Comparison of ENCODE assay signal across 1 cellular context in the genomic region with DNA sequence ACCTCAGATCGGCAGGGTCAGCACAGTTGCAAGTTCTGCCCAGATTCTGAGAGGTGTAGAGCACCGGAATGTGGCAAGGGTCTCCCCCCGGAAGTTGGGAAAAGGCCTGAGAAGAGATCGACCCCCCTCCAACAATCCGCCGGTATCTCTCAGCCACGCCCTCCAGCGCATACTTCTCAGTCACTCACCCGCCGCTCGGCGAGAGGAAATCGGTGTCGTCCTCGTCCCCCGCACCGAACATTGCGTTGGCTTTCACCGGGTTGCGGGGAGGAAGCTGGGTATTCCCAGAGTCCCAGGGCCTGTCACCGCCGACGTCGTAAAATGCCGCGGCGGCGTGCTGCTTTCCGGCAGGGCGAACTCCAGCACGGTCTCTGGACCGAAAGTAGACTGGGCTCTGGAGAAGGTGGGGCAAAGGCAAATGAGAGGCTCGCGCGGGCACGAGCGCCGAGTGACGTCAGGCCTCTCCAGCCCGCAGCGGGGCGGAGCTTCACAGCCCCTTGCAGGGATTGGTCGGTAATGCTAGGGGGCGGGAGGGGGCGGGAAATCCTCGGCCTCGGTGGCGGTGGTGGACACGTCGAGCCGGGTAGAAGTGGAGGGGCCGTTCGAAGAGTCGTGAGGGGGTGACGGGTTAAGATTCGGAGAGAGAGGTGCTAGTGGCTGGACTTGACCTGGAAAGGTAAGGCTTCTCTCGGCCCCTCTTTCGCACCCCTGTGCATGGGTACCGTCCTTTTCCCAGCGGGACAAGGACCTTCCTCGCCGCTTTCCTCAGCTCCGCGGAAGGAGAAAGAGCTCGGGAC.
TF ChIP-seq lines count a peak whose summit lies in the region.

A gene with protein sequence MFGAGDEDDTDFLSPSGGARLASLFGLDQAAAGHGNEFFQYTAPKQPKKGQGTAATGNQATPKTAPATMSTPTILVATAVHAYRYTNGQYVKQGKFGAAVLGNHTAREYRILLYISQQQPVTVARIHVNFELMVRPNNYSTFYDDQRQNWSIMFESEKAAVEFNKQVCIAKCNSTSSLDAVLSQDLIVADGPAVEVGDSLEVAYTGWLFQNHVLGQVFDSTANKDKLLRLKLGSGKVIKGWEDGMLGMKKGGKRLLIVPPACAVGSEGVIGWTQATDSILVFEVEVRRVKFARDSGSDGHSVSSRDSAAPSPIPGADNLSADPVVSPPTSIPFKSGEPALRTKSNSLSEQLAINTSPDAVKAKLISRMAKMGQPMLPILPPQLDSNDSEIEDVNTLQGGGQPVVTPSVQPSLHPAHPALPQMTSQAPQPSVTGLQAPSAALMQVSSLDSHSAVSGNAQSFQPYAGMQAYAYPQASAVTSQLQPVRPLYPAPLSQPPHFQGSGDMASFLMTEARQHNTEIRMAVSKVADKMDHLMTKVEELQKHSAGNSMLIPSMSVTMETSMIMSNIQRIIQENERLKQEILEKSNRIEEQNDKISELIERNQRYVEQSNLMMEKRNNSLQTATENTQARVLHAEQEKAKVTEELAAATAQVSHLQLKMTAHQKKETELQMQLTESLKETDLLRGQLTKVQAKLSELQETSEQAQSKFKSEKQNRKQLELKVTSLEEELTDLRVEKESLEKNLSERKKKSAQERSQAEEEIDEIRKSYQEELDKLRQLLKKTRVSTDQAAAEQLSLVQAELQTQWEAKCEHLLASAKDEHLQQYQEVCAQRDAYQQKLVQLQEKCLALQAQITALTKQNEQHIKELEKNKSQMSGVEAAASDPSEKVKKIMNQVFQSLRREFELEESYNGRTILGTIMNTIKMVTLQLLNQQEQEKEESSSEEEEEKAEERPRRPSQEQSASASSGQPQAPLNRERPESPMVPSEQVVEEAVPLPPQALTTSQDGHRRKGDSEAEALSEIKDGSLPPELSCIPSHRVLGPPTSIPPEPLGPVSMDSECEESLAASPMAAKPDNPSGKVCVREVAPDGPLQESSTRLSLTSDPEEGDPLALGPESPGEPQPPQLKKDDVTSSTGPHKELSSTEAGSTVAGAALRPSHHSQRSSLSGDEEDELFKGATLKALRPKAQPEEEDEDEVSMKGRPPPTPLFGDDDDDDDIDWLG (minus strand): TSS at position 275 of the 797 bp plus-strand sequence. CDS start 34 bp downstream, at position 241.
SLC31A1 (plus strand) TSS at position 542 of the 797 bp plus-strand sequence. CDS start 34,605 bp downstream, outside the sequence.

TF ChIP-seq in HEK293, 187 proteins besides CTCF, POLR2A, EP300 and RAD21 (continued from another document and continues in another):
- peak; percentile 74; the same call in 1 of the 2 replicates for TF ChIP-seq ZBTB11 (tag by site-specific recombination; conservative IDR thresholded peaks at IDR 0.05; ENCODE audit: low read depth)
- TF ChIP-seq ZEB2 (tag by site-specific recombination; IDR thresholded peaks at IDR 0.05), result peak; percentile 63; the same call in 1 of the 2 replicates
- TF ChIP-seq, protein P1, sequence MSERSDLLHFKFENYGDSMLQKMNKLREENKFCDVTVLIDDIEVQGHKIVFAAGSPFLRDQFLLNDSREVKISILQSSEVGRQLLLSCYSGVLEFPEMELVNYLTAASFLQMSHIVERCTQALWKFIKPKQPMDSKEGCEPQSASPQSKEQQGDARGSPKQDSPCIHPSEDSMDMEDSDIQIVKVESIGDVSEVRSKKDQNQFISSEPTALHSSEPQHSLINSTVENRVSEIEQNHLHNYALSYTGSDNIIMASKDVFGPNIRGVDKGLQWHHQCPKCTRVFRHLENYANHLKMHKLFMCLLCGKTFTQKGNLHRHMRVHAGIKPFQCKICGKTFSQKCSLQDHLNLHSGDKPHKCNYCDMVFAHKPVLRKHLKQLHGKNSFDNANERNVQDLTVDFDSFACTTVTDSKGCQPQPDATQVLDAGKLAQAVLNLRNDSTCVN (tag by site-specific recombination; optimal IDR thresholded peaks at IDR 0.05), result peak; percentile 77
- peak; percentile 34; the same call in 1 of the 2 replicates for TF ChIP-seq KLF8 (tag by site-specific recombination; IDR thresholded peaks at IDR 0.05)
- TF ChIP-seq ZBTB1 (tag by site-specific recombination; IDR thresholded peaks at IDR 0.05), result peak; percentile 88
- peak; percentile 12; the same call in 1 of the 2 replicates for TF ChIP-seq ZNF398 (tag by site-specific recombination; IDR thresholded peaks at IDR 0.05)
- peak; percentile 88 for TF ChIP-seq ZNF600 (tag by site-specific recombination; IDR thresholded peaks at IDR 0.05)
- TF ChIP-seq ZSCAN30 (tag by site-specific recombination; IDR thresholded peaks at IDR 0.05), result peak; percentile 16; the same call in 1 of the 2 replicates
- TF ChIP-seq SP2 (tag by site-specific recombination; IDR thresholded peaks at IDR 0.05), result peak; percentile 95
- TF ChIP-seq ZNF660 (tag by site-specific recombination; IDR thresholded peaks at IDR 0.05), result peak; percentile 12; the same call in 1 of the 2 replicates
- no peak for TF ChIP-seq ZNF23 (tag by site-specific recombination; IDR thresholded peaks at IDR 0.05; ENCODE audit: borderline replicate concordance)
- no peak for TF ChIP-seq ZSCAN18 (tag by site-specific recombination; IDR thresholded peaks at IDR 0.05)
- TF ChIP-seq TRIM28 (IDR thresholded peaks at IDR 0.05; ENCODE audit: borderline replicate concordance, low read length), result peak; percentile 34; the same call in 1 of the 2 replicates
- TF ChIP-seq ZNF2 (tag by site-specific recombination; IDR thresholded peaks at IDR 0.05), result peak; percentile 69
- peak; percentile 86 for TF ChIP-seq ZBTB20 (tag by site-specific recombination; IDR thresholded peaks at IDR 0.05)
- TF ChIP-seq ZNF623 (tag by site-specific recombination; IDR thresholded peaks at IDR 0.05), result no peak
- TF ChIP-seq ZNF37A (tag by site-specific recombination; IDR thresholded peaks at IDR 0.05), result no peak
- TF ChIP-seq YY1 (tag by site-specific recombination; IDR thresholded peaks at IDR 0.05), result no peak
- TF ChIP-seq ZNF777 (tag by site-specific recombination; IDR thresholded peaks at IDR 0.05; ENCODE audit: borderline replicate concordance), result peak; percentile 57; the same call in 1 of the 2 replicates
- TF ChIP-seq SP3 (tag by site-specific recombination; IDR thresholded peaks at IDR 0.05), result peak; percentile 89
- TF ChIP-seq SP7 (tag by site-specific recombination; IDR thresholded peaks at IDR 0.05), result peak; percentile 35; the same call in 1 of the 2 replicates
- TF ChIP-seq, protein P2, sequence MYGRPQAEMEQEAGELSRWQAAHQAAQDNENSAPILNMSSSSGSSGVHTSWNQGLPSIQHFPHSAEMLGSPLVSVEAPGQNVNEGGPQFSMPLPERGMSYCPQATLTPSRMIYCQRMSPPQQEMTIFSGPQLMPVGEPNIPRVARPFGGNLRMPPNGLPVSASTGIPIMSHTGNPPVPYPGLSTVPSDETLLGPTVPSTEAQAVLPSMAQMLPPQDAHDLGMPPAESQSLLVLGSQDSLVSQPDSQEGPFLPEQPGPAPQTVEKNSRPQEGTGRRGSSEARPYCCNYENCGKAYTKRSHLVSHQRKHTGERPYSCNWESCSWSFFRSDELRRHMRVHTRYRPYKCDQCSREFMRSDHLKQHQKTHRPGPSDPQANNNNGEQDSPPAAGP (tag by site-specific recombination; IDR thresholded peaks at IDR 0.05), result 0 out of 2 replicates have a peak, but pooled peaks have one; percentile 17
- peak; percentile 75 for TF ChIP-seq ZNF341 (tag by site-specific recombination; IDR thresholded peaks at IDR 0.05; ENCODE audit: low read depth)
- 0 out of 2 replicates have a peak, but pooled peaks have one; percentile 17 for TF ChIP-seq ZFP37 (tag by site-specific recombination; IDR thresholded peaks at IDR 0.05)
- TF ChIP-seq ZNF624 (tag by site-specific recombination; IDR thresholded peaks at IDR 0.05), result no peak
- TF ChIP-seq, protein P3, sequence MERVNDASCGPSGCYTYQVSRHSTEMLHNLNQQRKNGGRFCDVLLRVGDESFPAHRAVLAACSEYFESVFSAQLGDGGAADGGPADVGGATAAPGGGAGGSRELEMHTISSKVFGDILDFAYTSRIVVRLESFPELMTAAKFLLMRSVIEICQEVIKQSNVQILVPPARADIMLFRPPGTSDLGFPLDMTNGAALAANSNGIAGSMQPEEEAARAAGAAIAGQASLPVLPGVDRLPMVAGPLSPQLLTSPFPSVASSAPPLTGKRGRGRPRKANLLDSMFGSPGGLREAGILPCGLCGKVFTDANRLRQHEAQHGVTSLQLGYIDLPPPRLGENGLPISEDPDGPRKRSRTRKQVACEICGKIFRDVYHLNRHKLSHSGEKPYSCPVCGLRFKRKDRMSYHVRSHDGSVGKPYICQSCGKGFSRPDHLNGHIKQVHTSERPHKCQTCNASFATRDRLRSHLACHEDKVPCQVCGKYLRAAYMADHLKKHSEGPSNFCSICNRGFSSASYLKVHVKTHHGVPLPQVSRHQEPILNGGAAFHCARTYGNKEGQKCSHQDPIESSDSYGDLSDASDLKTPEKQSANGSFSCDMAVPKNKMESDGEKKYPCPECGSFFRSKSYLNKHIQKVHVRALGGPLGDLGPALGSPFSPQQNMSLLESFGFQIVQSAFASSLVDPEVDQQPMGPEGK (tag by site-specific recombination; IDR thresholded peaks at IDR 0.05), result peak; percentile 73
- peak; percentile 8; the same call in 1 of the 2 replicates for TF ChIP-seq PRDM1 (tag by site-specific recombination; IDR thresholded peaks at IDR 0.05)
- peak; percentile 60 for TF ChIP-seq ZXDB (tag by site-specific recombination; IDR thresholded peaks at IDR 0.05)
- no peak for TF ChIP-seq FEZF1 (tag by site-specific recombination; IDR thresholded peaks at IDR 0.05)
- peak; percentile 91; the same call in 1 of the 2 replicates for TF ChIP-seq HIC1 (tag by site-specific recombination; IDR thresholded peaks at IDR 0.05)
- TF ChIP-seq ZNF621 (tag by site-specific recombination; IDR thresholded peaks at IDR 0.05), result no peak
- TF ChIP-seq ZBTB21 (tag by site-specific recombination; IDR thresholded peaks at IDR 0.05), result peak; percentile 89
- 0 out of 2 replicates have a peak, but pooled peaks have one; percentile 35 for TF ChIP-seq BCL11A (tag by site-specific recombination; IDR thresholded peaks at IDR 0.05; ENCODE audit: low read depth)
